1 cellular context compared by ENCODE assay signal in the genomic region with DNA sequence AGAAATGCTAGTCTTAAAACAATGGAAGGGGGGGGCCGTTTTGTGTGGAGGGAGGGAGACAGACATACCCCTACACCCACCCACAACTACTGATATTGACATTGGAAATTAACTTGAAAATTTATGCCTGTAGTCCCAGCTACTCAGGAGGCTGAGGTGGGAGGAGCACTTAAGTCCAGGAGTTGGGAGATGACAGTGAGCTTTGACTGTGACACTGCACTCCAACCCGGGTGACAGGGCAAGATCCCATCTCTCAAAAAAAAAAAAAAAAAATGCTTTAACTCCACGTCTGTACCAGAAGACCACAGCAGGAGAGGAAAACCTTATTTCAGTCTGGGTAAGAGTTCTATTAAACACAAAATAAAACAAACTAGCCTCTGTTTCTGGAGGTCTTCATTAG.
TF ChIP-seq lines count a peak whose summit lies in the region.

No MANE protein-coding gene starts in this region.

TF ChIP-seq in IMR-90, 13 proteins besides CTCF, POLR2A, EP300 and RAD21:
- TF ChIP-seq MAZ (IDR thresholded peaks at IDR 0.05; ENCODE audit: borderline replicate concordance, low read depth, low read length) (no peak), SMC3 (IDR thresholded peaks at IDR 0.05; ENCODE audit: low read depth, low read length) (no peak), RCOR1 (IDR thresholded peaks at IDR 0.05; ENCODE audit: insufficient replicate concordance, low read length) (no peak)
- TF ChIP-seq, protein P1, sequence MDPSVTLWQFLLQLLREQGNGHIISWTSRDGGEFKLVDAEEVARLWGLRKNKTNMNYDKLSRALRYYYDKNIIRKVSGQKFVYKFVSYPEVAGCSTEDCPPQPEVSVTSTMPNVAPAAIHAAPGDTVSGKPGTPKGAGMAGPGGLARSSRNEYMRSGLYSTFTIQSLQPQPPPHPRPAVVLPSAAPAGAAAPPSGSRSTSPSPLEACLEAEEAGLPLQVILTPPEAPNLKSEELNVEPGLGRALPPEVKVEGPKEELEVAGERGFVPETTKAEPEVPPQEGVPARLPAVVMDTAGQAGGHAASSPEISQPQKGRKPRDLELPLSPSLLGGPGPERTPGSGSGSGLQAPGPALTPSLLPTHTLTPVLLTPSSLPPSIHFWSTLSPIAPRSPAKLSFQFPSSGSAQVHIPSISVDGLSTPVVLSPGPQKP (IDR thresholded peaks at IDR 0.05; ENCODE audit: borderline replicate concordance, low read depth, low read length): no peak
TF ChIP-seq in IMR-90: peak in this region for 0.
